8 cellular contexts compared by ENCODE assay signal in genomic region chr3:53219897-53220483, GRCh38. TPM values are rescaled to one million over a fixed set of nuclear protein-coding genes. Genes with fewer than 3 reads are reported as not detected.
A peak's percentile ranks its signal among the peaks of the same experiment; 100 is the strongest.
DNase-seq lines count a peak whose midpoint lies in the region; ATAC-seq and FAIRE-seq lines count a peak whose summit lies in the region.

No MANE protein-coding gene starts in this region.

- CTCF ChIA-PET in activated CD4-positive, alpha-beta memory T cell treated with anti-CD3 and anti-CD28 coated beads for 36 hours (lab: Charles Lee) = interaction anchor here (0.6 to 1.7 kb wide), 14 partner anchors 9 to 127 kb away, joined by 3 to 13 read pairs (median 4); partner anchors contain the start of gene DCP1A

- no peak overlapping the region for H3K4me3 Mint-ChIP-seq in activated CD4-positive, alpha-beta memory T cell treated with anti-CD3 and anti-CD28 coated beads for 36 hours

- intact Hi-C loops in activated CD4-positive, alpha-beta memory T cell treated with anti-CD3 and anti-CD28 coated beads for 36 hours (cut with micrococcal nuclease) = loop anchor here (5.0 to 10.0 kb wide), 3 partner anchors 67 to 292 kb away; no protein-coding TSS in a partner anchor

- POLR2A ChIA-PET in activated CD4-positive, alpha-beta memory T cell treated with anti-CD3 and anti-CD28 coated beads for 36 hours (lab: Charles Lee) = no interaction called here

- H3K9me3 Mint-ChIP-seq in activated CD4-positive, alpha-beta memory T cell treated with anti-CD3 and anti-CD28 coated beads for 36 hours = no peaks in the 10 kb centered on the region

- peak; percentile 84 for ATAC-seq in GM18511 (IDR thresholded peaks at IDR 0.05; ENCODE audit: unreplicated experiment)
- peak; percentile 78 for ATAC-seq in HG03342 (IDR thresholded peaks at IDR 0.05; ENCODE audit: unreplicated experiment)

- DNase-seq in NCI-H748 treated with DMSO at 0.1 percent for 48 hours (lab: John Stamatoyannopoulos, UW) (peak; percentile 43), ecto neural progenitor cell (ENCODE audit: low spot score) (peak; percentile 92), medulla oblongata (ENCODE audit: extremely low spot score) (peak; percentile 92)
- peak; percentile 91 for DNase-seq in activated CD4-positive, alpha-beta memory T cell treated with anti-CD3 and anti-CD28 coated beads for 36 hours
- DNase-seq in stimulated activated CD8-positive, alpha-beta memory T cell treated with anti-CD3 and anti-CD28 coated beads, Interleukin-15, amount 100 ng/mL, for 48 hours (ENCODE audit: low read depth in 2 of 2) = peak; percentile 66 to 70

- H3K4me1 Mint-ChIP-seq in activated CD4-positive, alpha-beta memory T cell treated with anti-CD3 and anti-CD28 coated beads for 36 hours (ENCODE audit: low read depth) = no peaks in the 10 kb centered on the region

- H3K27me3 Mint-ChIP-seq in activated CD4-positive, alpha-beta memory T cell treated with anti-CD3 and anti-CD28 coated beads for 36 hours = no peaks in the 10 kb centered on the region

- H3K36me3 Mint-ChIP-seq in activated CD4-positive, alpha-beta memory T cell treated with anti-CD3 and anti-CD28 coated beads for 36 hours = peaks cover 6% of the 10 kb centered on the region

- peak; percentile 92 for FAIRE-seq in A204.1 (lab: Jason Lieb, UNC)

- no peak overlapping the region for H3K27ac Mint-ChIP-seq in activated CD4-positive, alpha-beta memory T cell treated with anti-CD3 and anti-CD28 coated beads for 36 hours

RNA-seq across cellular contexts. Expression of gene TKT, which starts 35.8 kb away (rescaled TPM):
- 100 to 1,000 TPM; 252 to 254 TPM for total RNA-seq in activated CD4-positive, alpha-beta memory T cell treated with anti-CD3 and anti-CD28 coated beads for 36 hours

RNA-seq across cellular contexts. Expression of gene PRKCD, which starts 59.0 kb away (rescaled TPM):
- 10 to 100 TPM; 23.8 to 25.9 TPM for total RNA-seq in activated CD4-positive, alpha-beta memory T cell treated with anti-CD3 and anti-CD28 coated beads for 36 hours

Comparison
In these comparisons a context has a peak if more than half of its experiments do, and no peak if none do; other contexts are left out.
1. Peak in every context shown above with its lines: DNase-seq and ATAC-seq.